Comparison of ENCODE assay signal across 1 cellular context in the genomic region with DNA sequence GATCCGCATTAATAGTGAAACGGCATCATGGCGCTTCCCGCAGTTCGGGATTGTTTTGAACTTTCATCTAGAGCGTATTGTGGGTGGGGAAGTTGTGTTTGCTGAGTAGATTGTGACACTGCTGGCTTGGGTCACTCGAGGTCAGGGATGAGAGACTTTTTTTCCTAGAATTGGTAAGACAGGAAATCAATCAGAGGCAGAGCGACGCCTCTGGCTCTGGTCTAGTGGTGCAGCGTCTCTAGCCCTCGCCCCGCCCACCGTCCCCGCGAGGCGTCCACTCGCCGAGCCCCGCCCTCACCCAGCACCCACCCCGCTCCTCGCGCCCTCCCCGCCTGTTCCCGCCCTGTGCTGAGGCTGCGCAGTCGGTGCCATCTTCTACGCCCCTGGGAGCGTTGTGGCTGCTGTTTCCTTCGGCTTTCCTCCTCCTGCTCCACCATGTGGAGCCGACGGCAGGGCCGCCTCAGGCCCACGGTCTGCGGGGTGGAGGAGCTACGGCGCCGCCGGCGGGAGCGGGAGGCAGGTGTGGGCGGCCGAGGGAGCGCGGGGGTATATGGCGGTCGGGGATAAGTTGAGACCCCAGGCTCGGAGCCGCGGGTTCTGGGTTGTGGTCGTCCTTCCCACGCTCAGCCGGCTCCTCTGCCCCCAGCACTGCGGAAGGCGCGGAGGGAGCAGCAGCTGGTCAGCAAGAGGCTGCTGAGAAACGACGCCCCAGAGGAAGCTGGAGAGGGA.
TF ChIP-seq lines count a peak whose summit lies in the region.

A gene (plus strand): TSS at position 359 of the 729 bp plus-strand sequence. CDS start 77 bp downstream, at position 436.

TF ChIP-seq in HepG2, 621 proteins besides CTCF, POLR2A, EP300 and RAD21 (continued from another document and continues in another):
- TF ChIP-seq HIVEP1 (CRISPR knock-in tag; IDR thresholded peaks at IDR 0.05), result peak; percentile 84
- TF ChIP-seq ZNF143 (CRISPR knock-in tag; IDR thresholded peaks at IDR 0.05), result peak; percentile 53; the same call in 1 of the 2 replicates
- TF ChIP-seq ZSCAN9 (CRISPR knock-in tag; IDR thresholded peaks at IDR 0.05; ENCODE audit: borderline replicate concordance), result no peak
- no peak for TF ChIP-seq ISX (CRISPR knock-in tag; conservative IDR thresholded peaks at IDR 0.05)
- no peak for TF ChIP-seq EZH2 (conservative IDR thresholded peaks at IDR 0.05; ENCODE audit: low read depth, low read length)
- TF ChIP-seq ZNF207 (IDR thresholded peaks at IDR 0.05; ENCODE audit: borderline replicate concordance), result no peak
- peak; percentile 92 for TF ChIP-seq HDAC2 (CRISPR knock-in tag; IDR thresholded peaks at IDR 0.05)
- TF ChIP-seq, protein P1, sequence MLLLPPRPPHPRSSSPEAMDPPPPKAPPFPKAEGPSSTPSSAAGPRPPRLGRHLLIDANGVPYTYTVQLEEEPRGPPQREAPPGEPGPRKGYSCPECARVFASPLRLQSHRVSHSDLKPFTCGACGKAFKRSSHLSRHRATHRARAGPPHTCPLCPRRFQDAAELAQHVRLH (CRISPR knock-in tag; IDR thresholded peaks at IDR 0.05; ENCODE audit: borderline replicate concordance, low read depth), result no peak; the same call in 1 of the 2 replicates
- TF ChIP-seq, protein P2, sequence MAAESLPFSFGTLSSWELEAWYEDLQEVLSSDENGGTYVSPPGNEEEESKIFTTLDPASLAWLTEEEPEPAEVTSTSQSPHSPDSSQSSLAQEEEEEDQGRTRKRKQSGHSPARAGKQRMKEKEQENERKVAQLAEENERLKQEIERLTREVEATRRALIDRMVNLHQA (CRISPR knock-in tag; IDR thresholded peaks at IDR 0.05), result no peak
- no peak for TF ChIP-seq ZNF496 (CRISPR knock-in tag; IDR thresholded peaks at IDR 0.05; ENCODE audit: insufficient replicate concordance)
- TF ChIP-seq NFYC (CRISPR knock-in tag; IDR thresholded peaks at IDR 0.05), result no peak; the same call in 1 of the 2 replicates
- TF ChIP-seq SOX5 (CRISPR knock-in tag; IDR thresholded peaks at IDR 0.05; ENCODE audit: borderline replicate concordance), result peak; percentile 78; the same call in 1 of the 2 replicates
- TF ChIP-seq CBX1 (IDR thresholded peaks at IDR 0.05; ENCODE audit: low read depth), result no peak
- TF ChIP-seq ZFAT (CRISPR knock-in tag; conservative IDR thresholded peaks at IDR 0.05), result no peak
- no peak; the same call in 1 of the 2 replicates for TF ChIP-seq SRY (CRISPR knock-in tag; IDR thresholded peaks at IDR 0.05)
- TF ChIP-seq, protein P3, sequence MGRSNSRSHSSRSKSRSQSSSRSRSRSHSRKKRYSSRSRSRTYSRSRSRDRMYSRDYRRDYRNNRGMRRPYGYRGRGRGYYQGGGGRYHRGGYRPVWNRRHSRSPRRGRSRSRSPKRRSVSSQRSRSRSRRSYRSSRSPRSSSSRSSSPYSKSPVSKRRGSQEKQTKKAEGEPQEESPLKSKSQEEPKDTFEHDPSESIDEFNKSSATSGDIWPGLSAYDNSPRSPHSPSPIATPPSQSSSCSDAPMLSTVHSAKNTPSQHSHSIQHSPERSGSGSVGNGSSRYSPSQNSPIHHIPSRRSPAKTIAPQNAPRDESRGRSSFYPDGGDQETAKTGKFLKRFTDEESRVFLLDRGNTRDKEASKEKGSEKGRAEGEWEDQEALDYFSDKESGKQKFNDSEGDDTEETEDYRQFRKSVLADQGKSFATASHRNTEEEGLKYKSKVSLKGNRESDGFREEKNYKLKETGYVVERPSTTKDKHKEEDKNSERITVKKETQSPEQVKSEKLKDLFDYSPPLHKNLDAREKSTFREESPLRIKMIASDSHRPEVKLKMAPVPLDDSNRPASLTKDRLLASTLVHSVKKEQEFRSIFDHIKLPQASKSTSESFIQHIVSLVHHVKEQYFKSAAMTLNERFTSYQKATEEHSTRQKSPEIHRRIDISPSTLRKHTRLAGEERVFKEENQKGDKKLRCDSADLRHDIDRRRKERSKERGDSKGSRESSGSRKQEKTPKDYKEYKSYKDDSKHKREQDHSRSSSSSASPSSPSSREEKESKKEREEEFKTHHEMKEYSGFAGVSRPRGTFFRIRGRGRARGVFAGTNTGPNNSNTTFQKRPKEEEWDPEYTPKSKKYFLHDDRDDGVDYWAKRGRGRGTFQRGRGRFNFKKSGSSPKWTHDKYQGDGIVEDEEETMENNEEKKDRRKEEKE (IDR thresholded peaks at IDR 0.05), result no peak
- peak; percentile 76; the same call in 1 of the 2 replicates for TF ChIP-seq ZFP90 (CRISPR knock-in tag; IDR thresholded peaks at IDR 0.05; ENCODE audit: borderline replicate concordance)
- no peak for TF ChIP-seq SUZ12 (IDR thresholded peaks at IDR 0.05; ENCODE audit: low read depth, low read length)
- TF ChIP-seq NCOA1 (CRISPR knock-in tag; IDR thresholded peaks at IDR 0.05), result peak; percentile 70; the same call in 1 of the 2 replicates
- TF ChIP-seq ZNF256 (CRISPR knock-in tag; conservative IDR thresholded peaks at IDR 0.05), result no peak; the same call in 1 of the 2 replicates
- TF ChIP-seq ZNF343 (CRISPR knock-in tag; IDR thresholded peaks at IDR 0.05), result peak; percentile 40; the same call in 1 of the 2 replicates
- TF ChIP-seq ATM (IDR thresholded peaks at IDR 0.05; ENCODE audit: borderline replicate concordance), result no peak
- TF ChIP-seq, protein P4, sequence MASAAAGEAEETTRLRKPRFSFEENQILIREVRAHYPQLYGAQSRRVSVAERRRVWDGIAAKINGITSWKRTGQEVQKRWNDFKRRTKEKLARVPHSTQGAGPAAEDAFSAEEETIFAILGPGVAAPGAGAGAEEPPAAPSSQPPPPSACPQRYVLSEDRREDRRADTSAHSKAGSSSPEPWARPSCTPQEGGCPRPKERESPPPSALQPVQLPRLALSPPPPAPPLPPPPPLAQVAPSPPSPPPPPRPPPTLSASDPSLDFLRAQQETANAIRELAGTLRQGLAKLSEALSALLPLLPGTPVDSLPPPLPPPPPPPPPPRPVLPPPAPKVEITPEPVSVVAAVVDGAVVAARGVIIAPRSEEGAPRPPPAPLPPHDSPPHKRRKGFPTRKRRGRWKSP (CRISPR knock-in tag; IDR thresholded peaks at IDR 0.05), result no peak
- TF ChIP-seq, protein P5, sequence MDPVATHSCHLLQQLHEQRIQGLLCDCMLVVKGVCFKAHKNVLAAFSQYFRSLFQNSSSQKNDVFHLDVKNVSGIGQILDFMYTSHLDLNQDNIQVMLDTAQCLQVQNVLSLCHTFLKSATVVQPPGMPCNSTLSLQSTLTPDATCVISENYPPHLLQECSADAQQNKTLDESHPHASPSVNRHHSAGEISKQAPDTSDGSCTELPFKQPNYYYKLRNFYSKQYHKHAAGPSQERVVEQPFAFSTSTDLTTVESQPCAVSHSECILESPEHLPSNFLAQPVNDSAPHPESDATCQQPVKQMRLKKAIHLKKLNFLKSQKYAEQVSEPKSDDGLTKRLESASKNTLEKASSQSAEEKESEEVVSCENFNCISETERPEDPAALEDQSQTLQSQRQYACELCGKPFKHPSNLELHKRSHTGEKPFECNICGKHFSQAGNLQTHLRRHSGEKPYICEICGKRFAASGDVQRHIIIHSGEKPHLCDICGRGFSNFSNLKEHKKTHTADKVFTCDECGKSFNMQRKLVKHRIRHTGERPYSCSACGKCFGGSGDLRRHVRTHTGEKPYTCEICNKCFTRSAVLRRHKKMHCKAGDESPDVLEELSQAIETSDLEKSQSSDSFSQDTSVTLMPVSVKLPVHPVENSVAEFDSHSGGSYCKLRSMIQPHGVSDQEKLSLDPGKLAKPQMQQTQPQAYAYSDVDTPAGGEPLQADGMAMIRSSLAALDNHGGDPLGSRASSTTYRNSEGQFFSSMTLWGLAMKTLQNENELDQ (CRISPR knock-in tag; IDR thresholded peaks at IDR 0.05; ENCODE audit: borderline replicate concordance), result no peak; the same call in 1 of the 2 replicates
- TF ChIP-seq ZNF136 (CRISPR knock-in tag; IDR thresholded peaks at IDR 0.05; ENCODE audit: low read depth), result no peak
- TF ChIP-seq ZNF225 (CRISPR knock-in tag; IDR thresholded peaks at IDR 0.05), result peak; percentile 61; the same call in 1 of the 2 replicates
- TF ChIP-seq PHF20 (CRISPR knock-in tag; IDR thresholded peaks at IDR 0.05), result peak; percentile 64
- TF ChIP-seq, protein P6, sequence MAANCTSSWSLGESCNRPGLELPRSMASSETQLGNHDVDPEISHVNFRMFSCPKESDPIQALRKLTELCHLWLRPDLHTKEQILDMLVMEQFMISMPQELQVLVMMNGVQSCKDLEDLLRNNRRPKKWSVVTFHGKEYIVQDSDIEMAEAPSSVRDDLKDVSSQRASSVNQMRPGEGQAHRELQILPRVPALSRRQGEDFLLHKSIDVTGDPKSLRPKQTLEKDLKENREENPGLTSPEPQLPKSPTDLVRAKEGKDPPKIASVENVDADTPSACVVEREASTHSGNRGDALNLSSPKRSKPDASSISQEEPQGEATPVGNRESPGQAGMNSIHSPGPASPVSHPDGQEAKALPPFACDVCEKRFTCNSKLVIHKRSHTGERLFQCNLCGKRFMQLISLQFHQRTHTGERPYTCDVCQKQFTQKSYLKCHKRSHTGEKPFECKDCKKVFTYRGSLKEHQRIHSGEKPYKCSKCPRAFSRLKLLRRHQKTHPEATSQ (CRISPR knock-in tag; IDR thresholded peaks at IDR 0.05; ENCODE audit: borderline replicate concordance), result no peak; the same call in 1 of the 2 replicates
- TF ChIP-seq KDM6A (CRISPR knock-in tag; IDR thresholded peaks at IDR 0.05; ENCODE audit: low read depth), result peak; percentile 93
- peak; percentile 24; the same call in 1 of the 2 replicates for TF ChIP-seq ZNF773 (CRISPR knock-in tag; IDR thresholded peaks at IDR 0.05; ENCODE audit: borderline replicate concordance)
- no peak for TF ChIP-seq SMYD3 (CRISPR knock-in tag; IDR thresholded peaks at IDR 0.05)
- TF ChIP-seq ZNF619 (CRISPR knock-in tag; IDR thresholded peaks at IDR 0.05), result peak; percentile 16; the same call in 1 of the 2 replicates
- TF ChIP-seq NFKB2 (CRISPR knock-in tag; IDR thresholded peaks at IDR 0.05; ENCODE audit: borderline replicate concordance), result peak; percentile 96
- TF ChIP-seq MED1 (CRISPR knock-in tag; IDR thresholded peaks at IDR 0.05), result peak; percentile 93
- TF ChIP-seq ARNTL (CRISPR knock-in tag; IDR thresholded peaks at IDR 0.05), result no peak
- peak; percentile 93 for TF ChIP-seq ZNF605 (CRISPR knock-in tag; IDR thresholded peaks at IDR 0.05)
- TF ChIP-seq SALL2 (CRISPR knock-in tag; IDR thresholded peaks at IDR 0.05), result peak; percentile 75; the same call in 1 of the 2 replicates
- TF ChIP-seq, protein P7, sequence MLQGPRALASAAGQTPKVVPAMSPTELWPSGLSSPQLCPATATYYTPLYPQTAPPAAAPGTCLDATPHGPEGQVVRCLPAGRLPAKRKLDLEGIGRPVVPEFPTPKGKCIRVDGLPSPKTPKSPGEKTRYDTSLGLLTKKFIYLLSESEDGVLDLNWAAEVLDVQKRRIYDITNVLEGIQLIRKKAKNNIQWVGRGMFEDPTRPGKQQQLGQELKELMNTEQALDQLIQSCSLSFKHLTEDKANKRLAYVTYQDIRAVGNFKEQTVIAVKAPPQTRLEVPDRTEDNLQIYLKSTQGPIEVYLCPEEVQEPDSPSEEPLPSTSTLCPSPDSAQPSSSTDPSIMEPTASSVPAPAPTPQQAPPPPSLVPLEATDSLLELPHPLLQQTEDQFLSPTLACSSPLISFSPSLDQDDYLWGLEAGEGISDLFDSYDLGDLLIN (CRISPR knock-in tag; IDR thresholded peaks at IDR 0.05; ENCODE audit: borderline replicate concordance), result no peak
- TF ChIP-seq SOX13 (IDR thresholded peaks at IDR 0.05), result 0 out of 2 replicates have a peak, but pooled peaks have one; percentile 22
- TF ChIP-seq SOX13 (CRISPR knock-in tag; conservative IDR thresholded peaks at IDR 0.05 in 1 of 2, IDR thresholded peaks at IDR 0.05 in 1 of 2), result peak in 1 of 2 experiments; percentile 88; a peak in 2 of 4 replicates
- TF ChIP-seq, protein P8, sequence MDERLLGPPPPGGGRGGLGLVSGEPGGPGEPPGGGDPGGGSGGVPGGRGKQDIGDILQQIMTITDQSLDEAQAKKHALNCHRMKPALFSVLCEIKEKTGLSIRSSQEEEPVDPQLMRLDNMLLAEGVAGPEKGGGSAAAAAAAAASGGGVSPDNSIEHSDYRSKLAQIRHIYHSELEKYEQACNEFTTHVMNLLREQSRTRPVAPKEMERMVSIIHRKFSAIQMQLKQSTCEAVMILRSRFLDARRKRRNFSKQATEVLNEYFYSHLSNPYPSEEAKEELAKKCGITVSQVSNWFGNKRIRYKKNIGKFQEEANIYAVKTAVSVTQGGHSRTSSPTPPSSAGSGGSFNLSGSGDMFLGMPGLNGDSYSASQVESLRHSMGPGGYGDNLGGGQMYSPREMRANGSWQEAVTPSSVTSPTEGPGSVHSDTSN (CRISPR knock-in tag; IDR thresholded peaks at IDR 0.05), result peak; percentile 57
- peak; percentile 69; the same call in 1 of the 2 replicates for TF ChIP-seq FOXO1 (CRISPR knock-in tag; IDR thresholded peaks at IDR 0.05)
- TF ChIP-seq ZIK1 (CRISPR knock-in tag; IDR thresholded peaks at IDR 0.05; ENCODE audit: borderline replicate concordance, low read depth), result no peak
- TF ChIP-seq ERF (CRISPR knock-in tag; IDR thresholded peaks at IDR 0.05), result peak; percentile 82
- TF ChIP-seq ZNF441 (CRISPR knock-in tag; IDR thresholded peaks at IDR 0.05; ENCODE audit: borderline replicate concordance), result no peak
- no peak for TF ChIP-seq SETDB1 (CRISPR knock-in tag; IDR thresholded peaks at IDR 0.05; ENCODE audit: borderline replicate concordance)
- TF ChIP-seq, protein P9, sequence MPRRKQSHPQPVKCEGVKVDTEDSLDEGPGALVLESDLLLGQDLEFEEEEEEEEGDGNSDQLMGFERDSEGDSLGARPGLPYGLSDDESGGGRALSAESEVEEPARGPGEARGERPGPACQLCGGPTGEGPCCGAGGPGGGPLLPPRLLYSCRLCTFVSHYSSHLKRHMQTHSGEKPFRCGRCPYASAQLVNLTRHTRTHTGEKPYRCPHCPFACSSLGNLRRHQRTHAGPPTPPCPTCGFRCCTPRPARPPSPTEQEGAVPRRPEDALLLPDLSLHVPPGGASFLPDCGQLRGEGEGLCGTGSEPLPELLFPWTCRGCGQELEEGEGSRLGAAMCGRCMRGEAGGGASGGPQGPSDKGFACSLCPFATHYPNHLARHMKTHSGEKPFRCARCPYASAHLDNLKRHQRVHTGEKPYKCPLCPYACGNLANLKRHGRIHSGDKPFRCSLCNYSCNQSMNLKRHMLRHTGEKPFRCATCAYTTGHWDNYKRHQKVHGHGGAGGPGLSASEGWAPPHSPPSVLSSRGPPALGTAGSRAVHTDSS (CRISPR knock-in tag; conservative IDR thresholded peaks at IDR 0.05), result no peak
- peak; percentile 97 for TF ChIP-seq MAZ (IDR thresholded peaks at IDR 0.05; ENCODE audit: borderline replicate concordance, low read depth, low read length)
- TF ChIP-seq MAZ (CRISPR knock-in tag; IDR thresholded peaks at IDR 0.05; ENCODE audit: low read depth), result peak; percentile 87
- TF ChIP-seq ZMYM2 (CRISPR knock-in tag; IDR thresholded peaks at IDR 0.05), result peak; percentile 20; the same call in 1 of the 2 replicates
- TF ChIP-seq ZFP62 (CRISPR knock-in tag; IDR thresholded peaks at IDR 0.05), result no peak
- TF ChIP-seq ZNF839 (CRISPR knock-in tag; IDR thresholded peaks at IDR 0.05; ENCODE audit: borderline replicate concordance), result no peak
- no peak; the same call in 1 of the 2 replicates for TF ChIP-seq ELF4 (CRISPR knock-in tag; IDR thresholded peaks at IDR 0.05; ENCODE audit: borderline replicate concordance)
- TF ChIP-seq ZFP1 (CRISPR knock-in tag; IDR thresholded peaks at IDR 0.05), result 0 out of 2 replicates have a peak, but pooled peaks have one; percentile 45
- TF ChIP-seq, protein P10, sequence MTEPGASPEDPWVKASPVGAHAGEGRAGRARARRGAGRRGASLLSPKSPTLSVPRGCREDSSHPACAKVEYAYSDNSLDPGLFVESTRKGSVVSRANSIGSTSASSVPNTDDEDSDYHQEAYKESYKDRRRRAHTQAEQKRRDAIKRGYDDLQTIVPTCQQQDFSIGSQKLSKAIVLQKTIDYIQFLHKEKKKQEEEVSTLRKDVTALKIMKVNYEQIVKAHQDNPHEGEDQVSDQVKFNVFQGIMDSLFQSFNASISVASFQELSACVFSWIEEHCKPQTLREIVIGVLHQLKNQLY (CRISPR knock-in tag; IDR thresholded peaks at IDR 0.05), result peak; percentile 42; the same call in 1 of the 2 replicates
- TF ChIP-seq PHF21A (CRISPR knock-in tag; IDR thresholded peaks at IDR 0.05), result peak; percentile 70
